ENCODE assay signal across 27 cellular contexts in the genomic region with DNA sequence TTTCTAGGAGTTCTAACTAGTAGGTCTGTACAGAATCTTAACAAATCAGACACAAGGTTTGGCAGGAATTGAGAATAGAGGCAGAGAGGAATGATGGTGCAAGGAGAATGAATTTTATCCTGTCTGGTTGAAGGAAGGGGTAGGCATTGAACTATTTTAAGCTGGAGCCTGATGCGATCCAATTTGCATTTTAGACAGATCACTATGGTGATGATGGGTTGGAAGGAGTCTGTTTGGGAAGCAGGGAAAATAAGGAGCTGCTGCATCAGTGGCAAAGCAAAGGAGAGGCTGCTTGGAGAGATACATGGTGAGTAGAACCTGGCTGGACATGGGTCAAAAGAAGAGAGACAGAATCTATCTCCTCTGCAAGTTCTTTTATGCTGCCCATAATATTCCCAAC.
"Had no signal": no experiment of that assay in that cellular context is flagged by ENCODE, and none has a peak within 500 bp of the region (broad histone marks: within the 10 kb centered on the region; RNA-seq: fewer than 3 reads in every experiment).

No MANE protein-coding gene starts in this region.

- H3K4me3 Mint-ChIP-seq: activated naive CD4-positive, alpha-beta T cell treated with anti-CD3 and anti-CD28 coated beads for 36 hours; activated naive CD8-positive, alpha-beta T cell treated with anti-CD3 and anti-CD28 coated beads, Interleukin-2, amount 10 ng/mL, durations not matched to agents 7 days and 5 days; effector memory CD8-positive, alpha-beta T cell; naive thymus-derived CD8-positive, alpha-beta T cell; T-helper 1 cell treated with Interleukin-12 subunit alpha and Interleukin-12 subunit beta and Interleukin-4 antibody, amounts not matched to agents 30 μg/mL and 1 μg/mL, for 36 hours; WTC11 had no signal

- H3K9me3 ChIP-seq: ovary, psoas muscle, thyroid gland, upper lobe of right lung had no signal

- H3K27ac Mint-ChIP-seq: activated naive CD4-positive, alpha-beta T cell treated with anti-CD3 and anti-CD28 coated beads for 36 hours; activated naive CD8-positive, alpha-beta T cell treated with anti-CD3 and anti-CD28 coated beads, Interleukin-2, amount 10 ng/mL, durations not matched to agents 7 days and 5 days; effector memory CD8-positive, alpha-beta T cell; naive thymus-derived CD8-positive, alpha-beta T cell; T-helper 1 cell treated with Interleukin-12 subunit alpha and Interleukin-12 subunit beta and Interleukin-4 antibody, amounts not matched to agents 30 μg/mL and 1 μg/mL, for 36 hours; WTC11 had no signal

- H3K27ac ChIP-seq: cardiac muscle cell, esophagus squamous epithelium, gastroesophageal sphincter, lower lobe of right lung, ovary, psoas muscle, thyroid gland, upper lobe of right lung had no signal

- H3K36me3 ChIP-seq: cardiac muscle cell, esophagus squamous epithelium, gastroesophageal sphincter, lower lobe of right lung, ovary, thyroid gland, upper lobe of right lung had no signal

- H3K4me1 Mint-ChIP-seq: activated naive CD8-positive, alpha-beta T cell treated with anti-CD3 and anti-CD28 coated beads, Interleukin-2, amount 10 ng/mL, durations not matched to agents 7 days and 5 days; naive thymus-derived CD8-positive, alpha-beta T cell had no signal

- DNase-seq: activated CD4-positive, alpha-beta T cell treated with anti-CD3 and anti-CD28 coated beads, Interleukin-2, amount 50 U/mL, for 4 hours; activated CD8-positive, alpha-beta memory T cell treated with anti-CD3 and anti-CD28 coated beads for 24 hours; activated CD8-positive, alpha-beta memory T cell treated with anti-CD3 and anti-CD28 coated beads, Interleukin-2, amount 50 U/mL, for 4 hours; activated effector memory CD4-positive, alpha-beta T cell treated with Interleukin-2 at 50 U/mL for 16 hours; activated naive CD4-positive, alpha-beta T cell treated with anti-CD3 and anti-CD28 coated beads for 36 hours; activated naive CD8-positive, alpha-beta T cell treated with anti-CD3 and anti-CD28 coated beads, Interleukin-2, amount 10 ng/mL, durations not matched to agents 7 days and 5 days; activated T-cell treated with anti-CD3 and anti-CD28 coated beads, Interleukin-2, amount 50 U/mL, for 48 hours; amygdala; effector memory CD8-positive, alpha-beta T cell; esophagus squamous epithelium; islet precursor cell; left colon; lower lobe of right lung; mesendoderm; naive thymus-derived CD8-positive, alpha-beta T cell; ovary; psoas muscle; right cardiac atrium; stimulated activated CD4-positive, alpha-beta T cell treated with anti-CD3 and anti-CD28 coated beads, Interleukin-4, amount 100 ng/mL, for 4 hours; stimulated activated naive CD8-positive, alpha-beta T cell treated with anti-CD3 and anti-CD28 coated beads, Interleukin-15, Interleukin-2, amounts not matched to agents 100 U/mL and 50 U/mL, for 24 hours; T1000; thyroid gland; upper lobe of right lung had no signal

- H3K27me3 Mint-ChIP-seq: activated naive CD8-positive, alpha-beta T cell treated with anti-CD3 and anti-CD28 coated beads, Interleukin-2, amount 10 ng/mL, durations not matched to agents 7 days and 5 days had no signal

- H3K27me3 ChIP-seq: cardiac muscle cell, esophagus squamous epithelium, gastroesophageal sphincter, ovary, thyroid gland, upper lobe of right lung had no signal

- H3K4me3 ChIP-seq: cardiac muscle cell, esophagus squamous epithelium, gastroesophageal sphincter, lower lobe of right lung, ovary, psoas muscle, thyroid gland, upper lobe of right lung had no signal
